15 cellular contexts compared by ENCODE assay signal in the genomic region with DNA sequence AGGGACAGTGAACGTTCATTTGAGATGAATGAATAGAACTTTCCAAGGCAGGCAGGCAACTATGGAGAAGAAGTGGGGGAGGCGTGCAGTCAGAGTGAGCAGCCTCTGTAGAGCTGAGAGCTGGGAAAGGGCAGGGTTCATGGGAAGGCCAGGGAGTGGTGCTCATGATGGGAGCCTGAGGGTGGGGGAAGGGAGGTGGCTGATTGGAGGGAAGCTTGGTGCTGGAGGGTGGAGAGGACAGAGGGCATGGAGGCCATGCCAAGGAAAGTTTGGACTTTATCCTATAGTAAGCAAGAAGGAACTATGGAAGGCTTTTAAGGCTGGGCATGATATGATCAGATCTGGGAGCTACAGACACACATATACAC. TPM values are rescaled to one million over a fixed set of nuclear protein-coding genes. Genes with fewer than 3 reads are reported as not detected.
DNase-seq lines count a peak whose midpoint lies in the region; ATAC-seq and TF ChIP-seq lines count a peak whose summit lies in the region.
"Had no signal": no experiment of that assay in that cellular context is flagged by ENCODE, and none has a peak within 500 bp of the region (broad histone marks: within the 10 kb centered on the region; RNA-seq: fewer than 3 reads in every experiment).

No MANE protein-coding gene starts in this region.

- H3K4me3 ChIP-seq in left ventricle myocardium inferior (no peak overlapping the region), hepatocyte (no peak overlapping the region), neural progenitor cell (no peak overlapping the region), upper lobe of left lung (no peak overlapping the region)
- H3K4me3 ChIP-seq: SJCRH30 had no signal

- H3K27me3 Mint-ChIP-seq in neural progenitor cell (ENCODE audit: insufficient read depth, low read depth) = no peaks in the 10 kb centered on the region
- H3K27me3 Mint-ChIP-seq: activated naive CD8-positive, alpha-beta T cell had no signal

- intact Hi-C loops in left ventricle myocardium inferior (cut with micrococcal nuclease) (no loop called here), Right ventricle myocardium superior (cut with DNase I) (no loop called here)

- no peak overlapping the region for H2AFZ ChIP-seq in hepatocyte
- no peak overlapping the region for H2AFZ ChIP-seq in neural progenitor cell (replicated peaks)

- WGBS in hepatocyte (ENCODE audit: low lambda C conversion rate, missing lambda C conversion rate) = 85% methylated on average over 2 of the region's 2 CpGs
- WGBS in upper lobe of left lung, 2 donors = 63 to 77% methylated on average over 2 of the region's 2 CpGs

- H3K4me2 ChIP-seq in hepatocyte (peak overlapping the region; percentile 16), neural progenitor cell (no peak overlapping the region)

- H3K4me3 Mint-ChIP-seq in neural progenitor cell = no peak overlapping the region
- H3K4me3 Mint-ChIP-seq: activated naive CD8-positive, alpha-beta T cell; CD8-positive, alpha-beta T cell; stimulated activated effector memory CD8-positive, alpha-beta T cell treated with anti-CD3 and anti-CD28 coated beads, Interleukin-12 subunit alpha, Interleukin-12 subunit beta, amount 100 ng/mL, for 72 hours had no signal

- no peaks in the 10 kb centered on the region for H3K9me3 Mint-ChIP-seq in neural progenitor cell
- H3K9me3 Mint-ChIP-seq: CD8-positive, alpha-beta T cell; stimulated activated effector memory CD8-positive, alpha-beta T cell treated with anti-CD3 and anti-CD28 coated beads, Interleukin-12 subunit alpha, Interleukin-12 subunit beta, amount 100 ng/mL, for 72 hours had no signal

- H3K9ac ChIP-seq in neural progenitor cell = no peak overlapping the region

- no peaks in the 10 kb centered on the region for H3K9me3 ChIP-seq in left ventricle myocardium inferior (replicated peaks)
- H3K9me3 ChIP-seq in hepatocyte (ENCODE audit: low read depth) = no peaks in the 10 kb centered on the region
- no peaks in the 10 kb centered on the region for H3K9me3 ChIP-seq in neural progenitor cell (ENCODE audit: low read depth)
- no peaks in the 10 kb centered on the region for H3K9me3 ChIP-seq in upper lobe of left lung
- H3K9me3 ChIP-seq: SJCRH30 had no signal

- no peak for TF ChIP-seq CTCF in left ventricle myocardium inferior (IDR thresholded peaks at IDR 0.05; ENCODE audit: borderline replicate concordance)
- TF ChIP-seq CTCF in hepatocyte (IDR thresholded peaks at IDR 0.05; ENCODE audit: poor library complexity) = no peak
- TF ChIP-seq CTCF in neural progenitor cell (IDR thresholded peaks at IDR 0.05) = no peak
- no peak for TF ChIP-seq CTCF in upper lobe of left lung (IDR thresholded peaks at IDR 0.05)

- no peaks in the 10 kb centered on the region for H3K9me2 ChIP-seq in hepatocyte (replicated peaks; ENCODE audit: insufficient read depth)

- H3K27me3 ChIP-seq in left ventricle myocardium inferior (ENCODE audit: low read depth) (no peaks in the 10 kb centered on the region), hepatocyte (no peaks in the 10 kb centered on the region), neural progenitor cell (no peaks in the 10 kb centered on the region), upper lobe of left lung (no peaks in the 10 kb centered on the region)
- H3K27me3 ChIP-seq: SJCRH30 had no signal

- no peak for TF ChIP-seq POLR2A in upper lobe of left lung (IDR thresholded peaks at IDR 0.05)

- DNase-seq in left ventricle myocardium inferior = peak; percentile 19
- no peak for DNase-seq in Right ventricle myocardium superior
- peak; percentile 60 for DNase-seq in hepatocyte (ENCODE audit: low spot score)
- no peak for DNase-seq in neural progenitor cell (ENCODE audit: low spot score)
- no peak for DNase-seq in upper lobe of left lung
- no peak for DNase-seq in hepatic stellate cell (ENCODE audit: low spot score)
- no peak for DNase-seq in stimulated activated CD8-positive, alpha-beta memory T cell treated with anti-CD3 and anti-CD28 coated beads, Interleukin-4, amount 100 ng/mL, for 48 hours
- DNase-seq: activated T-cell treated with anti-CD3 and anti-CD28 coated beads for 4 hours; CD8-positive, alpha-beta T cell; NCI-H2029; NCI-H510A treated with DMSO at 0.1 percent for 48 hours; SJCRH30 had no signal

- ATAC-seq in Right ventricle myocardium superior (ENCODE audit: poor library complexity) = no peak
- ATAC-seq in upper lobe of left lung (ENCODE audit: low FRiP score in 2 of 2) = no peak
- ATAC-seq in HG03460 (IDR thresholded peaks at IDR 0.05; ENCODE audit: unreplicated experiment) = no peak
- ATAC-seq: CD8-positive, alpha-beta T cell; stimulated activated effector memory CD8-positive, alpha-beta T cell treated with anti-CD3 and anti-CD28 coated beads, Interleukin-12 subunit alpha, Interleukin-12 subunit beta, amount 100 ng/mL, for 72 hours had no signal

- H3F3A ChIP-seq in neural progenitor cell (ENCODE audit: low read depth) = peaks cover 18% of the 10 kb centered on the region

- peaks cover 60% of the 10 kb centered on the region for H3K4me1 Mint-ChIP-seq in neural progenitor cell

- H3K36me3 ChIP-seq in left ventricle myocardium inferior (no peaks in the 10 kb centered on the region), hepatocyte (replicated peaks; ENCODE audit: insufficient read depth, low read depth) (no peaks in the 10 kb centered on the region), neural progenitor cell (no peaks in the 10 kb centered on the region), upper lobe of left lung (no peaks in the 10 kb centered on the region)
- H3K36me3 ChIP-seq: SJCRH30 had no signal

- H3K27ac Mint-ChIP-seq in neural progenitor cell = peak overlapping the region; percentile 87
- H3K27ac Mint-ChIP-seq: activated naive CD8-positive, alpha-beta T cell; CD8-positive, alpha-beta T cell; stimulated activated effector memory CD8-positive, alpha-beta T cell treated with anti-CD3 and anti-CD28 coated beads, Interleukin-12 subunit alpha, Interleukin-12 subunit beta, amount 100 ng/mL, for 72 hours had no signal

- H3K27ac ChIP-seq in left ventricle myocardium inferior (replicated peaks) (peak overlapping the region; percentile 89), hepatocyte (peak overlapping the region; percentile 66), neural progenitor cell (no peak overlapping the region), upper lobe of left lung (peak overlapping the region; percentile 61 to 85 (median 74))
- H3K27ac ChIP-seq: SJCRH30 had no signal

- H3K4me1 ChIP-seq in left ventricle myocardium inferior (peaks cover 45% of the 10 kb centered on the region), hepatocyte (ENCODE audit: insufficient read depth) (peaks cover 42% of the 10 kb centered on the region), neural progenitor cell (peaks cover 35% of the 10 kb centered on the region), upper lobe of left lung (peaks cover 45 to 50% (median 47%) of the 10 kb centered on the region in 4 donors)

- no peak for TF ChIP-seq EP300 in upper lobe of left lung (IDR thresholded peaks at IDR 0.05)

- no peaks in the 10 kb centered on the region for H3K79me2 ChIP-seq in hepatocyte
- no peaks in the 10 kb centered on the region for H3K79me2 ChIP-seq in neural progenitor cell (ENCODE audit: low read depth)

- H3K36me3 Mint-ChIP-seq in neural progenitor cell = no peaks in the 10 kb centered on the region
- H3K36me3 Mint-ChIP-seq: activated naive CD8-positive, alpha-beta T cell; CD8-positive, alpha-beta T cell; stimulated activated effector memory CD8-positive, alpha-beta T cell treated with anti-CD3 and anti-CD28 coated beads, Interleukin-12 subunit alpha, Interleukin-12 subunit beta, amount 100 ng/mL, for 72 hours had no signal

- H4K20me1 ChIP-seq in hepatocyte (ENCODE audit: insufficient read depth, poor library complexity, severe bottlenecking) = no peaks in the 10 kb centered on the region
- no peaks in the 10 kb centered on the region for H4K20me1 ChIP-seq in neural progenitor cell (ENCODE audit: low read depth)

RNA-seq across cellular contexts. Expression of gene LGALSL, which starts 47.6 kb away (rescaled TPM):
- total RNA-seq in left ventricle myocardium inferior (8.1 TPM), Right ventricle myocardium superior (4.2 TPM), hepatocyte (28.1 and 30.7 TPM in 2 replicates), neural progenitor cell (ENCODE audit: low replicate concordance) (24.3 and 31.1 TPM in 2 replicates), upper lobe of left lung (10 to 100 TPM in 5 of 6 donors, 1 to 10 TPM in 1; 8.4 to 31.5 (median 21.1) TPM)
- polyA plus RNA-seq in hepatocyte = 27.9 and 44.6 TPM in 2 replicates

Comparison
In these comparisons a context has a peak if more than half of its experiments do, and no peak if none do; other contexts are left out.
1. DNase-seq: peak in left ventricle myocardium inferior (single experiment) and hepatocyte (single experiment); none in Right ventricle myocardium superior (single experiment), neural progenitor cell (single experiment), upper lobe of left lung (0 of 2), hepatic stellate cell (single experiment) and stimulated activated CD8-positive, alpha-beta memory T cell treated with anti-CD3 and anti-CD28 coated beads, Interleukin-4, amount 100 ng/mL, for 48 hours (single experiment).